Comparison of ENCODE assay signal across 8 cellular contexts in the genomic region with DNA sequence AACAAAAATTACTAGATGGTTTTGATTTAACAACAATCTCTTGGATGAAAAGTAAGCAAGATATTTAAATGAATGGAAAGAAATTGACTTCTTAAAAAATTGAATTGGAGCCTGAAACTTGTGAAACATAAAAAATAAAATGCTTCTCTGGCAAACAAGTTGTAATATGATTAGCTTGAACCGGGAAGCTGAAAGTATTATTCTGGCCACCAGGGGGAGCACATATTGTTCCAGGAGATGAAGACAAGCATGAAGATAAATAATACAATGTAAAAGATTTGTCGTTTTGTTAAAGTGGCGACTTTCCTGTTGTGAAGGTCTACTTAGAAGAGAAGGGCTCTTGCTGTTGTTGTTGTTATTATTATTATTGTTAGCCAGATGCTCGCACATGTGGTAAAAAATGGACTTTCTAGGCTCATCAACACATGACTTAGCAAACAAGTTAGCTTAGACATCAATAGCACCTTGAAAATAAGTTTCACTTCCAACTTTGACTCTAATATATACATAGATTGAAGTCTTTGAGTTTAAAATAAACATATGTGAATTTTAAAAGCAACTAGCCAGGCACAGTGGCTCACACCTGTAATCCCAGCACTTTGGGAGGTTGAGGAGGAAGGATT. TPM values are rescaled to one million over a fixed set of nuclear protein-coding genes. Genes with fewer than 3 reads are reported as not detected.
DNase-seq lines count a peak whose midpoint lies in the region; ATAC-seq, FAIRE-seq and TF ChIP-seq lines count a peak whose summit lies in the region.

No MANE protein-coding gene starts in this region.

- TF ChIP-seq CTCF in GM12875 (IDR thresholded peaks at IDR 0.05; ENCODE audit: borderline replicate concordance, insufficient read depth, low read depth, low read length) (peak; percentile 51; the same call in 1 of the 2 replicates), endothelial cell of umbilical vein (IDR thresholded peaks at IDR 0.05; ENCODE audit: extremely low read depth in 1 of 2, insufficient read depth in 1 of 2, low read depth in 1 of 2, low read length in 2 of 2) (peak; percentile 44 to 59), omental fat pad (IDR thresholded peaks at IDR 0.05) (no peak)

- H3K27me3 ChIP-seq in endothelial cell of umbilical vein (ENCODE audit: control insufficient read depth in 2 of 2, insufficient read depth in 2 of 2, low read length in 2 of 2): peaks cover 15 to 17% of the 10 kb centered on the region in 2 experiments

- intact Hi-C loops in endothelial cell of umbilical vein (cut with micrococcal nuclease): loop anchor here (1.0 kb wide), 1 partner anchor 593 kb away; no protein-coding TSS in a partner anchor

- no peak overlapping the region for H2AFZ ChIP-seq in endothelial cell of umbilical vein (ENCODE audit: low read depth, low read length)

- POLR2A ChIA-PET in endothelial cell of umbilical vein (lab: Charles Lee): no interaction called here

- ATAC-seq in omental fat pad (ENCODE audit: low FRiP score): no peak
- ATAC-seq in HG03175 (IDR thresholded peaks at IDR 0.05; ENCODE audit: unreplicated experiment): no peak

- no peak for TF ChIP-seq POLR2A in endothelial cell of umbilical vein (IDR thresholded peaks at IDR 0.05; ENCODE audit: low read depth, low read length)

- CTCF ChIA-PET in endothelial cell of umbilical vein (lab: Charles Lee): interaction anchor here (0.6 to 5.9 kb wide), 21 partner anchors 9 to 1740 kb away, joined by 3 to 107 read pairs (median 6); partner anchors contain the start of gene PAX1

- H3K9me1 ChIP-seq in endothelial cell of umbilical vein (replicated peaks; ENCODE audit: control insufficient read depth, extremely low read depth, insufficient read depth, low read length): no peaks in the 10 kb centered on the region

- BruUV-seq in endothelial cell of umbilical vein (replicated peaks; lab: Mats Ljungman, UMichigan): no TSS peak

- H3K9me3 ChIP-seq in SK-N-MC (ENCODE audit: low read depth, low read length) (no peaks in the 10 kb centered on the region), endothelial cell of umbilical vein (replicated peaks; ENCODE audit: control insufficient read depth, insufficient read depth, low read length) (no peaks in the 10 kb centered on the region)

- dilution Hi-C loops in endothelial cell of umbilical vein (cut with MboI; ENCODE audit: extremely low pct_ligation_motif_present, low sequenced_read_pairs): no loop called here

- no peaks in the 10 kb centered on the region for H4K20me1 ChIP-seq in endothelial cell of umbilical vein (replicated peaks; ENCODE audit: control insufficient read depth, extremely low read depth, insufficient read depth, low read length)

- H3K4me3 ChIP-seq in GM12875 (ENCODE audit: low read depth, low read length) (no peak overlapping the region), SK-N-MC (peak overlapping the region; percentile 71), endothelial cell of umbilical vein (replicated peaks in 1 of 3; ENCODE audit: insufficient read depth in 1 of 3, low read depth in 1 of 3, low read length in 3 of 3) (no peak overlapping the region)

- H3K4me2 ChIP-seq in endothelial cell of umbilical vein (ENCODE audit: insufficient read depth, low read length): no peak overlapping the region

- no peaks in the 10 kb centered on the region for H3K4me1 ChIP-seq in endothelial cell of umbilical vein (ENCODE audit: control insufficient read depth, extremely low read depth, insufficient read depth, low read length)

- DNase-seq in AML-193 (lab: John Stamatoyannopoulos, UW) (peak; percentile 18 to 22), NAMALWA (ENCODE audit: low spot score) (peak; percentile 69), SK-N-MC (ENCODE audit: low read depth, low spot score) (peak; percentile 76), endothelial cell of umbilical vein (ENCODE audit: low read depth, low spot score) (peak; percentile 67), omental fat pad (ENCODE audit: low spot score) (peak; percentile 41)
- no peak for DNase-seq in activated effector memory CD4-positive, alpha-beta T cell treated with anti-CD3 and anti-CD28 coated beads, Interleukin-2, amount 50 U/mL, for 16 hours

- H3K9ac ChIP-seq in SK-N-MC (ENCODE audit: insufficient read length) (no peak overlapping the region), endothelial cell of umbilical vein (replicated peaks; ENCODE audit: extremely low read depth, insufficient read depth, low read length) (no peak overlapping the region)

- no peak overlapping the region for H3K27ac ChIP-seq in SK-N-MC
- H3K27ac ChIP-seq in endothelial cell of umbilical vein (ENCODE audit: insufficient read depth, low read depth, low read length): no peak overlapping the region

- H3K79me2 ChIP-seq in endothelial cell of umbilical vein (ENCODE audit: control insufficient read depth, insufficient read depth, low read length): no peaks in the 10 kb centered on the region

- H3K36me3 ChIP-seq in SK-N-MC (ENCODE audit: insufficient read depth, low read length): no peaks in the 10 kb centered on the region
- no peaks in the 10 kb centered on the region for H3K36me3 ChIP-seq in endothelial cell of umbilical vein (ENCODE audit: control insufficient read depth in 2 of 2, extremely low read depth in 1 of 2, insufficient read depth in 2 of 2, low read length in 2 of 2)

- peak; percentile 74 for FAIRE-seq in endothelial cell of umbilical vein (lab: Jason Lieb, UNC)

TF ChIP-seq in endothelial cell of umbilical vein, 7 proteins besides CTCF, POLR2A, EP300 and RAD21:
- no peak for TF ChIP-seq JUN (IDR thresholded peaks at IDR 0.05; ENCODE audit: borderline replicate concordance, insufficient read depth, insufficient read length, low read depth)
- TF ChIP-seq EZH2 (IDR thresholded peaks at IDR 0.05; ENCODE audit: borderline replicate concordance, low read depth, low read length, severe bottlenecking): no peak
- TF ChIP-seq, protein P1, sequence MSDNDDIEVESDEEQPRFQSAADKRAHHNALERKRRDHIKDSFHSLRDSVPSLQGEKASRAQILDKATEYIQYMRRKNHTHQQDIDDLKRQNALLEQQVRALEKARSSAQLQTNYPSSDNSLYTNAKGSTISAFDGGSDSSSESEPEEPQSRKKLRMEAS (IDR thresholded peaks at IDR 0.05; ENCODE audit: insufficient read depth, insufficient read length): no peak
- TF ChIP-seq POLR2AphosphoS5 (IDR thresholded peaks at IDR 0.05; ENCODE audit: insufficient read depth, low read depth, low read length): no peak

RNA-seq across cellular contexts. Expression of gene PAX1, which starts 14.2 kb away (rescaled TPM):
- not detected in 2 replicates for total RNA-seq in endothelial cell of umbilical vein
- not detected in 2 replicates for polyA plus RNA-seq in endothelial cell of umbilical vein
- not detected in 2 replicates for polyA plus RNA-seq in endothelial cell of umbilical vein (2011; cell fraction: cytosol; rRNA removed)
- not detected in 2 replicates for polyA plus RNA-seq in endothelial cell of umbilical vein (2011; cell fraction: nucleus; rRNA removed)
- polyA plus RNA-seq in endothelial cell of umbilical vein (2012): not detected in 2 replicates
- polyA minus RNA-seq in endothelial cell of umbilical vein: not detected in 2 replicates
- polyA minus RNA-seq in endothelial cell of umbilical vein (2011; cell fraction: cytosol; rRNA and poly(A)+ RNA removed): not detected
- polyA minus RNA-seq in endothelial cell of umbilical vein (2011; cell fraction: nucleus; rRNA and poly(A)+ RNA removed): not detected in 2 replicates
- total RNA-seq in omental fat pad: not detected

Comparison
In these comparisons a context has a peak if more than half of its experiments do, and no peak if none do; other contexts are left out.
1. CTCF ChIP-seq: peak in GM12875 (single experiment) and endothelial cell of umbilical vein (2 of 2); none in omental fat pad (0 of 3).